16 cellular contexts compared by ENCODE assay signal in genomic region chr7:158285383-158285770, GRCh38.
"Had no signal": no experiment of that assay in that cellular context is flagged by ENCODE, and none has a peak within 500 bp of the region (broad histone marks: within the 10 kb centered on the region; RNA-seq: fewer than 3 reads in every experiment).

No MANE protein-coding gene starts in this region.

- FAIRE-seq: TTC549 had no signal

- H3K4me3 ChIP-seq: lower lobe of right lung, right lobe of liver had no signal

- H3K9me3 ChIP-seq: right lobe of liver had no signal

- H3K4me3 Mint-ChIP-seq: activated B cell treated with CpG ODN at 0.5 μM for 24 hours; activated CD4-positive, alpha-beta T cell treated with anti-CD3 and anti-CD28 coated beads, Interleukin-2, amount 10 ng/mL, durations not matched to agents 24 days and 14 days; activated naive CD4-positive, alpha-beta T cell treated with anti-CD3 and anti-CD28 coated beads, Interleukin-2, amount 50 U/mL, for 24 hours; dendritic cell treated with granulocyte-macrophage colony-stimulating factor and Interleukin-4, amounts not matched to agents 40 ng/mL and 50 ng/mL, for 4 days; stimulated activated naive CD8-positive, alpha-beta T cell treated with anti-CD3 and anti-CD28 coated beads, Interleukin-15, Interleukin-2, amounts not matched to agents 100 ng/mL and 50 ng/mL, for 24 hours had no signal

- H3K27me3 ChIP-seq: right lobe of liver had no signal

- H3K36me3 ChIP-seq: lower lobe of right lung, right lobe of liver had no signal

- H3K4me1 ChIP-seq: lower lobe of right lung, right lobe of liver had no signal

- H3K27me3 Mint-ChIP-seq: activated B cell treated with CpG ODN at 0.5 μM for 24 hours; activated CD4-positive, alpha-beta T cell treated with anti-CD3 and anti-CD28 coated beads, Interleukin-2, amount 10 ng/mL, durations not matched to agents 24 days and 14 days; activated naive CD4-positive, alpha-beta T cell treated with anti-CD3 and anti-CD28 coated beads, Interleukin-2, amount 50 U/mL, for 24 hours; dendritic cell treated with granulocyte-macrophage colony-stimulating factor and Interleukin-4, amounts not matched to agents 40 ng/mL and 50 ng/mL, for 4 days; stimulated activated naive CD8-positive, alpha-beta T cell treated with anti-CD3 and anti-CD28 coated beads, Interleukin-15, Interleukin-2, amounts not matched to agents 100 ng/mL and 50 ng/mL, for 24 hours had no signal

- DNase-seq: activated B cell treated with CpG ODN at 0.5 μM for 24 hours; activated CD4-positive, alpha-beta T cell treated with anti-CD3 and anti-CD28 coated beads, Interleukin-2, amount 10 ng/mL, durations not matched to agents 24 days and 14 days; central memory CD4-positive, alpha-beta T cell; erythroblast; hippocampal formation; kidney glomerular epithelial cell; lower lobe of right lung; midbrain; right lobe of liver; stimulated activated CD4-positive, alpha-beta T cell treated with anti-CD3 and anti-CD28 coated beads, Interleukin-12 subunit alpha, Interleukin-12 subunit beta, amount 100 ng/mL, for 4 hours; stimulated activated CD4-positive, alpha-beta T cell treated with anti-CD3 and anti-CD28 coated beads, Interleukin-2, amount 100 ng/mL, for 48 hours; T-helper 2 cell had no signal

- H3K27ac ChIP-seq: lower lobe of right lung, right lobe of liver had no signal

- ATAC-seq: lower lobe of right lung had no signal

- H3K27ac Mint-ChIP-seq: activated B cell treated with CpG ODN at 0.5 μM for 24 hours; activated CD4-positive, alpha-beta T cell treated with anti-CD3 and anti-CD28 coated beads, Interleukin-2, amount 10 ng/mL, durations not matched to agents 24 days and 14 days; activated naive CD4-positive, alpha-beta T cell treated with anti-CD3 and anti-CD28 coated beads, Interleukin-2, amount 50 U/mL, for 24 hours; dendritic cell treated with granulocyte-macrophage colony-stimulating factor and Interleukin-4, amounts not matched to agents 40 ng/mL and 50 ng/mL, for 4 days; stimulated activated naive CD8-positive, alpha-beta T cell treated with anti-CD3 and anti-CD28 coated beads, Interleukin-15, Interleukin-2, amounts not matched to agents 100 ng/mL and 50 ng/mL, for 24 hours had no signal

- H3K4me1 Mint-ChIP-seq: activated B cell treated with CpG ODN at 0.5 μM for 24 hours; activated CD4-positive, alpha-beta T cell treated with anti-CD3 and anti-CD28 coated beads, Interleukin-2, amount 10 ng/mL, durations not matched to agents 24 days and 14 days; activated naive CD4-positive, alpha-beta T cell treated with anti-CD3 and anti-CD28 coated beads, Interleukin-2, amount 50 U/mL, for 24 hours had no signal
